21 cellular contexts compared by ENCODE assay signal in the genomic region with DNA sequence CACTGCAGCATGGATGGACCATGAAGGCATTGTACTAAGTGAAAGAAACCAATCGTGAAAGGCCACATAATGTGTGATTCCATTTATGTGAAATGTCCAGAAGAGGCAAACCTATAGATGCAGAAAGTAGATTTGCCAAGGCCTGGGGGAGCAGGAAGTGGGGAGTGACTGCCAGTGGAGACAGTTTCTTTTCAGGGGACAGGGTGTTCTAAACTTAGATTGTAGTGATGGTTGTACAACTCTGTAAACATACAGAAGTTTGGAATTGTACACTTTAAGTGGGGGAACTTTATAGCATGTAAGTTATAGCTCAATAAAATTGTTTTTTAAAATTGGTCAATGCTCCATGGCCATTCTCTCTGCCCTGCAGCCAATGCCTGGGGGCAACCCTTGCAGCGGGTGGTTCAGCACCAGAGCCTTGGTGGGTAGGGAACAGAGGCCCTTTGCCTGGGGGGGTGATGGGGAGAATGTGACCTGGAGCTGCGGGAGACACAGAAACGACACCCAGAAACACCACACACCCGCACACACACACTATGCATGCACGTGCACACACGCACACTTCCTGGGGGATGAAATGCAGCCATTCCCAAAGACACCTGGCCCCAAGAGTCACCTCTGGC. TPM values are rescaled to one million over a fixed set of nuclear protein-coding genes. Genes with fewer than 3 reads are reported as not detected.
DNase-seq lines count a peak whose midpoint lies in the region; ATAC-seq and TF ChIP-seq lines count a peak whose summit lies in the region.
"Had no signal": no experiment of that assay in that cellular context is flagged by ENCODE, and none has a peak within 500 bp of the region (broad histone marks: within the 10 kb centered on the region; RNA-seq: fewer than 3 reads in every experiment).

No MANE protein-coding gene starts in this region.

- H3K4me3 ChIP-seq in HEK293 (ENCODE audit: low read depth, low read length) (no peak overlapping the region), PC-9 (no peak overlapping the region), body of pancreas (no peak overlapping the region)
- H3K4me3 ChIP-seq: BLaER1 had no signal

- TF ChIP-seq POLR2A in body of pancreas (IDR thresholded peaks at IDR 0.05) = no peak

- no peak for DNase-seq in PC-9
- no peak for DNase-seq in caudate nucleus (lab: John Stamatoyannopoulos, UW)
- no peak for DNase-seq in kidney tubule cell (ENCODE audit: low spot score)
- DNase-seq in body of pancreas = no peak
- no peak for DNase-seq in activated naive CD8-positive, alpha-beta T cell treated with anti-CD3 and anti-CD28 coated beads, Interleukin-2, amount 50 U/mL, for 24 hours
- DNase-seq: CD8-positive, alpha-beta memory T cell; DMS53; MM.1S; NCI-H187; NCI-H2107; NCI-H510A; NCI-H774; SHP77 treated with DMSO at 0.1 percent for 48 hours had no signal

- no peaks in the 10 kb centered on the region for H3K9me3 ChIP-seq in HEK293 (ENCODE audit: control insufficient read depth, insufficient read depth, low read depth, low read length)
- no peaks in the 10 kb centered on the region for H3K9me3 ChIP-seq in PC-9 (ENCODE audit: insufficient read depth, low read depth)
- no peaks in the 10 kb centered on the region for H3K9me3 ChIP-seq in body of pancreas
- H3K9me3 ChIP-seq: BLaER1 had no signal

- intact Hi-C loops in PC-9 (cut with micrococcal nuclease; ENCODE audit: unreplicated experiment) (loop anchor here (2.0 to 10.0 kb wide), 2 partner anchors 253 to 329 kb away; no protein-coding TSS in a partner anchor), body of pancreas (cut with DNase I) (loop anchor here (10.0 kb wide), 1 partner anchor 161 kb away; no protein-coding TSS in a partner anchor)

- H3K27me3 ChIP-seq in PC-9 (ENCODE audit: insufficient read depth, low read depth) = no peaks in the 10 kb centered on the region
- H3K27me3 ChIP-seq in body of pancreas = no peaks in the 10 kb centered on the region

- H3K36me3 ChIP-seq in HEK293 (ENCODE audit: control insufficient read depth in 2 of 2, insufficient read depth in 1 of 2, low read length in 2 of 2) (no peaks in the 10 kb centered on the region), PC-9 (ENCODE audit: low read depth) (no peaks in the 10 kb centered on the region), body of pancreas (replicated peaks in 1 of 2; ENCODE audit: insufficient read depth in 1 of 2, low read depth in 2 of 2) (no peaks in the 10 kb centered on the region)
- H3K36me3 ChIP-seq: BLaER1 had no signal

- H3K27me3 Mint-ChIP-seq in activated naive CD8-positive, alpha-beta T cell treated with anti-CD3 and anti-CD28 coated beads, Interleukin-2, amount 50 U/mL, for 24 hours = peaks cover 10% of the 10 kb centered on the region

- H3K4me3 Mint-ChIP-seq in activated naive CD8-positive, alpha-beta T cell treated with anti-CD3 and anti-CD28 coated beads, Interleukin-2, amount 50 U/mL, for 24 hours = no peak overlapping the region
- H3K4me3 Mint-ChIP-seq: IgD-negative memory B cell; T-helper 1 cell treated with Interleukin-12 subunit alpha and Interleukin-12 subunit beta and Interleukin-4 antibody, amounts not matched to agents 30 μg/mL and 1 μg/mL, for 36 hours had no signal

- peaks cover 19% of the 10 kb centered on the region for H3F3A ChIP-seq in PC-9 (ENCODE audit: insufficient read depth, low read depth)

- no peak overlapping the region for H2AFZ ChIP-seq in PC-9

- POLR2A ChIA-PET in HEK293 (lab: Yijun Ruan, JAX) (no interaction called here), PC-9 (lab: Charles Lee; ENCODE audit: unreplicated experiment) (interaction anchor here (0.6 kb wide), 1 partner anchor 59 kb away, joined by 3 read pairs; no protein-coding TSS in a partner anchor)

- H3K9me2 ChIP-seq in PC-9 (ENCODE audit: insufficient read depth) = no peaks in the 10 kb centered on the region

- no peaks in the 10 kb centered on the region for H3K9me3 Mint-ChIP-seq in activated naive CD8-positive, alpha-beta T cell treated with anti-CD3 and anti-CD28 coated beads, Interleukin-2, amount 50 U/mL, for 24 hours
- H3K9me3 Mint-ChIP-seq: CD8-positive, alpha-beta memory T cell; IgD-negative memory B cell; T-helper 1 cell treated with Interleukin-12 subunit alpha and Interleukin-12 subunit beta and Interleukin-4 antibody, amounts not matched to agents 30 μg/mL and 1 μg/mL, for 36 hours had no signal

- TF ChIP-seq CTCF in 22Rv1 (IDR thresholded peaks at IDR 0.05) = no peak
- no peak for TF ChIP-seq CTCF in HEK293 (tag by site-specific recombination; IDR thresholded peaks at IDR 0.05)
- TF ChIP-seq CTCF in PC-9 (conservative IDR thresholded peaks at IDR 0.05) = no peak
- no peak for TF ChIP-seq CTCF in VCaP (conservative IDR thresholded peaks at IDR 0.05)
- TF ChIP-seq CTCF in body of pancreas (IDR thresholded peaks at IDR 0.05) = no peak

- WGBS in body of pancreas, 2 donors = 86 to 89% methylated on average over 2 to 7 of the region's 7 CpGs

- H3K4me1 Mint-ChIP-seq in activated naive CD8-positive, alpha-beta T cell treated with anti-CD3 and anti-CD28 coated beads, Interleukin-2, amount 50 U/mL, for 24 hours = no peaks in the 10 kb centered on the region
- H3K4me1 Mint-ChIP-seq: CD8-positive, alpha-beta memory T cell had no signal

- H4K20me1 ChIP-seq in PC-9 (ENCODE audit: insufficient read depth) = no peaks in the 10 kb centered on the region
- H4K20me1 ChIP-seq: BLaER1 had no signal

- H3K27ac ChIP-seq in 22Rv1 = peak overlapping the region; percentile 33
- no peak overlapping the region for H3K27ac ChIP-seq in HEK293 (ENCODE audit: extremely low read depth, low read depth, low read length)
- peak overlapping the region; percentile 33; the same call in 1 of the 2 replicates for H3K27ac ChIP-seq in PC-9
- peak overlapping the region; percentile 61 for H3K27ac ChIP-seq in VCaP
- no peak overlapping the region for H3K27ac ChIP-seq in caudate nucleus (ENCODE audit: low read depth, low read length)
- H3K27ac ChIP-seq in body of pancreas = no peak overlapping the region
- H3K27ac ChIP-seq: BLaER1 had no signal

- no peaks in the 10 kb centered on the region for H3K36me3 Mint-ChIP-seq in activated naive CD8-positive, alpha-beta T cell treated with anti-CD3 and anti-CD28 coated beads, Interleukin-2, amount 50 U/mL, for 24 hours (ENCODE audit: low read depth)
- H3K36me3 Mint-ChIP-seq: CD8-positive, alpha-beta memory T cell had no signal

- CTCF ChIA-PET in HEK293 (lab: Yijun Ruan, JAX) (interaction anchor here (1.0 kb wide), 1 partner anchor 20 kb away, joined by 3 read pairs; no protein-coding TSS in a partner anchor), PC-9 (lab: Charles Lee) (no interaction called here)

- H3K4me1 ChIP-seq in HEK293 (ENCODE audit: control insufficient read depth, insufficient read depth, low read length) (no peaks in the 10 kb centered on the region), PC-9 (replicated peaks; ENCODE audit: insufficient read depth) (peaks cover 60% of the 10 kb centered on the region), body of pancreas (peaks cover 15% of the 10 kb centered on the region)

- H3K4me2 ChIP-seq in PC-9 = peak overlapping the region; percentile 17; the same call in 1 of the 2 replicates
- H3K4me2 ChIP-seq: BLaER1 had no signal

- no TSS peak for BruUV-seq in PC-9 (replicated peaks; lab: Mats Ljungman, UMichigan)

- H3K79me2 ChIP-seq in PC-9 (ENCODE audit: low read depth) = no peaks in the 10 kb centered on the region

- no peak overlapping the region for H3K27ac Mint-ChIP-seq in activated naive CD8-positive, alpha-beta T cell treated with anti-CD3 and anti-CD28 coated beads, Interleukin-2, amount 50 U/mL, for 24 hours
- H3K27ac Mint-ChIP-seq: IgD-negative memory B cell; T-helper 1 cell treated with Interleukin-12 subunit alpha and Interleukin-12 subunit beta and Interleukin-4 antibody, amounts not matched to agents 30 μg/mL and 1 μg/mL, for 36 hours had no signal

- ATAC-seq in body of pancreas = no peak
- no peak for ATAC-seq in activated naive CD8-positive, alpha-beta T cell treated with anti-CD3 and anti-CD28 coated beads, Interleukin-2, amount 50 U/mL, for 24 hours

TF ChIP-seq in HEK293, 187 proteins besides CTCF, POLR2A, EP300 and RAD21 (continues in another document):
- TF ChIP-seq ZNF138 (tag by site-specific recombination; IDR thresholded peaks at IDR 0.05; ENCODE audit: borderline replicate concordance) = no peak
- TF ChIP-seq ZNF174 (tag by site-specific recombination; IDR thresholded peaks at IDR 0.05) = no peak
- no peak for TF ChIP-seq ZNF184 (tag by site-specific recombination; IDR thresholded peaks at IDR 0.05)
- TF ChIP-seq, protein P1, sequence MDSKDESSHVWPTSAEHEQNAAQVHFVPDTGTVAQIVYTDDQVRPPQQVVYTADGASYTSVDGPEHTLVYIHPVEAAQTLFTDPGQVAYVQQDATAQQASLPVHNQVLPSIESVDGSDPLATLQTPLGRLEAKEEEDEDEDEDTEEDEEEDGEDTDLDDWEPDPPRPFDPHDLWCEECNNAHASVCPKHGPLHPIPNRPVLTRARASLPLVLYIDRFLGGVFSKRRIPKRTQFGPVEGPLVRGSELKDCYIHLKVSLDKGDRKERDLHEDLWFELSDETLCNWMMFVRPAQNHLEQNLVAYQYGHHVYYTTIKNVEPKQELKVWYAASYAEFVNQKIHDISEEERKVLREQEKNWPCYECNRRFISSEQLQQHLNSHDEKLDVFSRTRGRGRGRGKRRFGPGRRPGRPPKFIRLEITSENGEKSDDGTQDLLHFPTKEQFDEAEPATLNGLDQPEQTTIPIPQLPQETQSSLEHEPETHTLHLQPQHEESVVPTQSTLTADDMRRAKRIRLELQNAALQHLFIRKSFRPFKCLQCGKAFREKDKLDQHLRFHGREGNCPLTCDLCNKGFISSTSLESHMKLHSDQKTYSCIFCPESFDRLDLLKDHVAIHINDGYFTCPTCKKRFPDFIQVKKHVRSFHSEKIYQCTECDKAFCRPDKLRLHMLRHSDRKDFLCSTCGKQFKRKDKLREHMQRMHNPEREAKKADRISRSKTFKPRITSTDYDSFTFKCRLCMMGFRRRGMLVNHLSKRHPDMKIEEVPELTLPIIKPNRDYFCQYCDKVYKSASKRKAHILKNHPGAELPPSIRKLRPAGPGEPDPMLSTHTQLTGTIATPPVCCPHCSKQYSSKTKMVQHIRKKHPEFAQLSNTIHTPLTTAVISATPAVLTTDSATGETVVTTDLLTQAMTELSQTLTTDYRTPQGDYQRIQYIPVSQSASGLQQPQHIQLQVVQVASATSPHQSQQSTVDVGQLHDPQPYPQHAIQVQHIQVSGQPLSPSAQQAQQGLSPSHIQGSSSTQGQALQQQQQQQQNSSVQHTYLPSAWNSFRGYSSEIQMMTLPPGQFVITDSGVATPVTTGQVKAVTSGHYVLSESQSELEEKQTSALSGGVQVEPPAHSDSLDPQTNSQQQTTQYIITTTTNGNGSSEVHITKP (tag by site-specific recombination; IDR thresholded peaks at IDR 0.05) = 0 out of 2 replicates have a peak, but pooled peaks have one; percentile 16
- TF ChIP-seq ZBTB17 (tag by site-specific recombination; IDR thresholded peaks at IDR 0.05) = peak; percentile 10; the same call in 1 of the 2 replicates

RNA-seq across cellular contexts. Expression of gene DNAJB8, which starts 43.1 kb away (rescaled TPM):
- not detected in 2 replicates for total RNA-seq in PC-9 (2021)
- total RNA-seq in body of pancreas = not detected
- total RNA-seq: A673; CD8-positive, alpha-beta memory T cell; LHCN-M2 had no signal

Comparison
In these comparisons a context has a peak if more than half of its experiments do, and no peak if none do; other contexts are left out.
1. H3K27ac ChIP-seq: peak in 22Rv1 (single experiment), PC-9 (single experiment) and VCaP (single experiment); none in HEK293 (single experiment), caudate nucleus (single experiment) and body of pancreas (0 of 4).